In the genomic region with DNA sequence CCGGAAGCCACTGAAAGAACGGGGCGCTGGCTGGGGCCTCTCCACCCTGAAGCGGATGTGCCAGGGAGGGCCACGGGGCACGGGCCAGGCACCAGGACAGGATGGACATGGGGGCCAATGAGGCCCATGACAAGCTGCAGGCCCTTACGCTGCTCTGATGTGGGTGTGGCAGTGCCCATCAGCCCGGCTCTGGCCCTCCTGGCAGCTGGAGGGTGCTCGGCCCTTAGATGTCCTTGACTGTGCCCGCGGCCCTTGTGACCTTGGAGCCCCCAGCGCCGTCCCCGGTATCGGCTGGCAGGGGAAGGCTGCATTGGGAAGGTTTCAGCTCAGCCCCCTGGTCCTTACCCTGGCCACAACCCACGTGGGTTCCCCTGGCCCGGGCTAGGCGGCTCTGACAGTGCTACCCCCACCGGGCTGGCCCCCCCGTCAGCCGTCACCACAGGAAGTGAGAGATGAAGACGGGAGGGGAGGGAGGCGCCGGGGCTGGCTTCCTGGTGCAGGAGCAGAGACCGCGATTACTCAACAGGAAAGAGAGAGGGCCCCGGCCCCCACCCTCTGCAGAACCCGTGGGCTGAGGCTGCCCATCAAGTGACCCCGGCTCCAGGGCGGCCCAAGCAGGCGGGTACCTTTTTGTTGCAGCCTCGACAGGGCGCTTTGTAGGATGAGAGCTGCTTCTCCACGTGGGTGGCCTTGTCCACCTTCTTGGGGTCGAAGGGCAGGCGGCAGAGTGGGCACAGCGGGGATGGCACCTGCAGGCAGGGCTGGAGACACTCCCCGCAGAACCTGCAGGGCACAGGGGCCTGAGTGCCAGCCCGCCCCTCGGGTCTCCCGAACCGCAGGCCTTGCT, we compare ENCODE assay signal across 8 cellular contexts. TPM values are rescaled to one million over a fixed set of nuclear protein-coding genes. Genes with fewer than 3 reads are reported as not detected.
A peak's percentile ranks its signal among the peaks of the same experiment; 100 is the strongest.
DNase-seq lines count a peak whose midpoint lies in the region; ATAC-seq and TF ChIP-seq lines count a peak whose summit lies in the region.

No MANE protein-coding gene starts in this region.

- peak overlapping the region; percentile 94 for H3K27ac Mint-ChIP-seq in stimulated activated naive CD8-positive, alpha-beta T cell treated with anti-CD3 and anti-CD28 coated beads, Interleukin-15, Interleukin-2, amounts not matched to agents 100 ng/mL and 50 ng/mL, for 24 hours

- H3K36me3 ChIP-seq in KMS-11 (ENCODE audit: insufficient read depth): no peaks in the 10 kb centered on the region
- peaks cover 17 to 46% of the 10 kb centered on the region in 2 donors for H3K36me3 ChIP-seq in neuronal stem cell (replicated peaks in 1 of 2; ENCODE audit: control insufficient read depth in 2 of 2, insufficient read depth in 2 of 2, low read length in 2 of 2)
- no peaks in the 10 kb centered on the region for H3K36me3 ChIP-seq in MG63

- no peaks in the 10 kb centered on the region for H3K9me3 ChIP-seq in neuronal stem cell (replicated peaks in 1 of 2; ENCODE audit: control insufficient read depth in 2 of 2, insufficient read depth in 1 of 2, low read depth in 1 of 2, low read length in 2 of 2)
- H3K9me3 ChIP-seq in MG63: no peaks in the 10 kb centered on the region

- peak overlapping the region; percentile 24; the same call in 1 of the 2 replicates for H2AFZ ChIP-seq in KMS-11 (ENCODE audit: low read depth)
- H2AFZ ChIP-seq in neuronal stem cell (ENCODE audit: low read length): no peak overlapping the region

- 0 out of 2 replicates have a peak, but pooled peaks cover 15% of the 10 kb centered on the region for H3K79me2 ChIP-seq in KMS-11 (ENCODE audit: insufficient read depth, low read depth)

- H3K14ac ChIP-seq in neuronal stem cell (ENCODE audit: low read length): no peak overlapping the region

- peaks cover 26% of the 10 kb centered on the region for H3K79me1 ChIP-seq in neuronal stem cell (ENCODE audit: low read depth, low read length)

- peaks cover 70% of the 10 kb centered on the region for H3K4me1 Mint-ChIP-seq in stimulated activated naive CD8-positive, alpha-beta T cell treated with anti-CD3 and anti-CD28 coated beads, Interleukin-15, Interleukin-2, amounts not matched to agents 100 ng/mL and 50 ng/mL, for 24 hours (ENCODE audit: low read depth)

- H3K36me3 Mint-ChIP-seq in stimulated activated naive CD8-positive, alpha-beta T cell treated with anti-CD3 and anti-CD28 coated beads, Interleukin-15, Interleukin-2, amounts not matched to agents 100 ng/mL and 50 ng/mL, for 24 hours (ENCODE audit: low read depth): peaks cover 13% of the 10 kb centered on the region

- no peak overlapping the region for H2AK5ac ChIP-seq in neuronal stem cell (ENCODE audit: low read depth, low read length)

- no peak overlapping the region for H3K4ac ChIP-seq in neuronal stem cell (ENCODE audit: low read length)

- no peaks in the 10 kb centered on the region for H3K9me3 Mint-ChIP-seq in stimulated activated naive CD8-positive, alpha-beta T cell treated with anti-CD3 and anti-CD28 coated beads, Interleukin-15, Interleukin-2, amounts not matched to agents 100 ng/mL and 50 ng/mL, for 24 hours

- H2BK15ac ChIP-seq in neuronal stem cell (ENCODE audit: low read length): no peak overlapping the region

- H3K4me2 ChIP-seq in KMS-11 (peak overlapping the region; percentile 88), neuronal stem cell (ENCODE audit: insufficient read depth, low read length, poor library complexity, severe bottlenecking) (no peak overlapping the region)

- no peak overlapping the region for H2BK5ac ChIP-seq in neuronal stem cell (ENCODE audit: low read length)

- H3K4me1 ChIP-seq in KMS-11 (ENCODE audit: low read depth, poor library complexity, severe bottlenecking): peaks cover 29% of the 10 kb centered on the region
- peaks cover 7 to 9% of the 10 kb centered on the region in 2 donors for H3K4me1 ChIP-seq in neuronal stem cell (ENCODE audit: control insufficient read depth in 2 of 2, insufficient read depth in 1 of 2, low read depth in 1 of 2, low read length in 2 of 2)

- ATAC-seq in GM21447 (IDR thresholded peaks at IDR 0.05; ENCODE audit: unreplicated experiment): peak; percentile 66

- H3K9ac ChIP-seq in KMS-11 (0 out of 2 replicates have a peak overlapping the region, but pooled peaks have one; percentile 18), neuronal stem cell (ENCODE audit: low read depth, low read length, poor library complexity) (peak overlapping the region; percentile 60)

- no peak overlapping the region for H4K8ac ChIP-seq in neuronal stem cell (ENCODE audit: low read depth, low read length)

- no peak overlapping the region for H4K91ac ChIP-seq in neuronal stem cell (ENCODE audit: low read depth, low read length, poor library complexity)

- H3K27ac ChIP-seq in KMS-11 (0 out of 2 replicates have a peak overlapping the region, but pooled peaks have one; percentile 24), dorsolateral prefrontal cortex (peak overlapping the region in 45 of 59 donors; percentile 13 to 91 (median 75)), neuronal stem cell (replicated peaks; ENCODE audit: low read length) (no peak overlapping the region)

- H3K4me3 ChIP-seq in KMS-11 (IDR thresholded peaks at IDR 0.05; ENCODE audit: insufficient read depth, low read depth, low read length) (no peak overlapping the region), dorsolateral prefrontal cortex (peak overlapping the region in 12 of 59 donors; percentile 0 to 37 (median 11)), neuronal stem cell (ENCODE audit: low read length in 2 of 2) (no peak overlapping the region), MG63 (no peak overlapping the region)

- no peaks in the 10 kb centered on the region for H3K27me3 Mint-ChIP-seq in stimulated activated naive CD8-positive, alpha-beta T cell treated with anti-CD3 and anti-CD28 coated beads, Interleukin-15, Interleukin-2, amounts not matched to agents 100 ng/mL and 50 ng/mL, for 24 hours

- H3K18ac ChIP-seq in neuronal stem cell (ENCODE audit: low read length): no peak overlapping the region

- TF ChIP-seq CTCF in KMS-11 (conservative IDR thresholded peaks at IDR 0.05; ENCODE audit: low read depth, low read length) (no peak), dorsolateral prefrontal cortex (IDR thresholded peaks at IDR 0.05 in 54 of 56, conservative IDR thresholded peaks at IDR 0.05 in 2 of 56; ENCODE audit: low read depth in 1 of 56, partially characterized antibody in 56 of 56) (no peak)

- H4K20me1 ChIP-seq in KMS-11 (ENCODE audit: insufficient read depth): no peaks in the 10 kb centered on the region

- DNase-seq in AML-193 (lab: John Stamatoyannopoulos, UW): peak; percentile 96 to 98
- DNase-seq in activated CD4-positive, alpha-beta T cell treated with anti-CD3 and anti-CD28 coated beads, Interleukin-2, amount 50 U/mL, for 4 hours: peak; percentile 93 to 94
- DNase-seq in dorsolateral prefrontal cortex: peak in 8 of 10 donors; percentile 48 to 79 (median 61)
- no peak for DNase-seq in neuronal stem cell (ENCODE audit: low spot score)
- DNase-seq in MG63: no peak

- no peak overlapping the region for H2BK120ac ChIP-seq in neuronal stem cell (ENCODE audit: low read depth, low read length)

- H3K23ac ChIP-seq in neuronal stem cell (ENCODE audit: low read depth, low read length, poor library complexity): no peak overlapping the region

- peak overlapping the region; percentile 96 for H3K4me3 Mint-ChIP-seq in stimulated activated naive CD8-positive, alpha-beta T cell treated with anti-CD3 and anti-CD28 coated beads, Interleukin-15, Interleukin-2, amounts not matched to agents 100 ng/mL and 50 ng/mL, for 24 hours

- WGBS in neuronal stem cell (ENCODE audit: extremely low coverage in 2 of 2, insufficient read length in 2 of 2, insufficient replicate concordance in 1 of 2), 2 donors: no CpG with 5 or more reads among the region's 42 CpGs

- no peaks in the 10 kb centered on the region for H3K27me3 ChIP-seq in KMS-11 (ENCODE audit: insufficient read depth, low read depth)
- H3K27me3 ChIP-seq in dorsolateral prefrontal cortex: no peaks in the 10 kb centered on the region
- no peaks in the 10 kb centered on the region for H3K27me3 ChIP-seq in neuronal stem cell (ENCODE audit: control insufficient read depth in 3 of 3, insufficient read depth in 3 of 3, low read depth in 1 of 3, low read length in 3 of 3)
- H3K27me3 ChIP-seq in MG63: no peaks in the 10 kb centered on the region

- intact Hi-C loops in dorsolateral prefrontal cortex (cut with DNase I): no loop called here

- H2BK12ac ChIP-seq in neuronal stem cell (ENCODE audit: low read length): no peak overlapping the region

RNA-seq across cellular contexts. Expression of a gene that starts 5.3 kb away (rescaled TPM):
- total RNA-seq in dorsolateral prefrontal cortex: 10 to 100 TPM; 15.1 to 52.4 (median 24.8) TPM
- polyA plus RNA-seq in neuronal stem cell (2013, experiment 1 of 2): 20.4 TPM
- polyA plus RNA-seq in neuronal stem cell (2013, experiment 2 of 2): 19.1 TPM
- 16.5 and 20.2 TPM in 2 replicates for total RNA-seq in MG63 (2014; rRNA removed; shearing (Covaris generic); ENCODE audit: low replicate concordance)

RNA-seq across cellular contexts. Expression of a gene that starts 5.4 kb away (rescaled TPM):
- 10 to 100 TPM; 14.1 to 40.3 (median 24.0) TPM for total RNA-seq in dorsolateral prefrontal cortex
- 25.8 TPM for polyA plus RNA-seq in neuronal stem cell (2013, experiment 1 of 2)
- polyA plus RNA-seq in neuronal stem cell (2013, experiment 2 of 2): 28.0 TPM
- total RNA-seq in MG63 (2014; rRNA removed; shearing (Covaris generic); ENCODE audit: low replicate concordance): 13.6 and 16.8 TPM in 2 replicates

RNA-seq across cellular contexts. Expression of a gene that starts 14.6 kb away (rescaled TPM):
- 1 to 10 TPM in 49 of 120 experiments, under 1 TPM in 62, not detected in 9; 0.26 to 2.6 (median 0.90) TPM for total RNA-seq in dorsolateral prefrontal cortex
- 0.50 TPM for polyA plus RNA-seq in neuronal stem cell (2013, experiment 1 of 2)
- 0.32 TPM for polyA plus RNA-seq in neuronal stem cell (2013, experiment 2 of 2)
- total RNA-seq in MG63 (2014; rRNA removed; shearing (Covaris generic); ENCODE audit: low replicate concordance): not detected in 2 replicates

RNA-seq across cellular contexts. Expression of a gene that starts 38.0 kb away (rescaled TPM):
- 100 to 1,000 TPM in 5 of 120 experiments, 10 to 100 TPM in 115; 44.3 to 110 (median 70.6) TPM for total RNA-seq in dorsolateral prefrontal cortex
- 50.0 TPM for polyA plus RNA-seq in neuronal stem cell (2013, experiment 1 of 2)
- polyA plus RNA-seq in neuronal stem cell (2013, experiment 2 of 2): 51.3 TPM
- 16.8 and 25.7 TPM in 2 replicates for total RNA-seq in MG63 (2014; rRNA removed; shearing (Covaris generic); ENCODE audit: low replicate concordance)

RNA-seq across cellular contexts. Expression of a gene that starts 50.0 kb away (rescaled TPM):
- total RNA-seq in dorsolateral prefrontal cortex: 10 to 100 TPM in 119 of 120 experiments, 1 to 10 TPM in 1; 8.7 to 94.0 (median 30.1) TPM
- 74.4 TPM for polyA plus RNA-seq in neuronal stem cell (2013, experiment 1 of 2)
- 71.9 TPM for polyA plus RNA-seq in neuronal stem cell (2013, experiment 2 of 2)
- 10.7 and 21.2 TPM in 2 replicates for total RNA-seq in MG63 (2014; rRNA removed; shearing (Covaris generic); ENCODE audit: low replicate concordance)

Comparison
In these comparisons a context has a peak if more than half of its experiments do, and no peak if none do; other contexts are left out.
1. DNase-seq: peak in AML-193 (2 of 2), activated CD4-positive, alpha-beta T cell treated with anti-CD3 and anti-CD28 coated beads, Interleukin-2, amount 50 U/mL, for 4 hours (2 of 2) and dorsolateral prefrontal cortex (8 of 10); none in neuronal stem cell (single experiment) and MG63 (single experiment).